Comparison of ENCODE assay signal across 20 cellular contexts in genomic region chr1:8633741-8634493, GRCh38.
"Had no signal": no experiment of that assay in that cellular context is flagged by ENCODE, and none has a peak within 500 bp of the region (broad histone marks: within the 10 kb centered on the region; RNA-seq: fewer than 3 reads in every experiment).

No MANE protein-coding gene starts in this region.

- H3K9me3 Mint-ChIP-seq: activated CD4-positive, alpha-beta memory T cell treated with anti-CD3 and anti-CD28 coated beads for 36 hours; activated T-cell treated with anti-CD3 and anti-CD28 coated beads, Interleukin-2, amount 50 U/mL, for 4 hours; natural killer cell treated with Interleukin-12 subunit alpha and Interleukin-12 subunit beta and Interleukin-15 and Interleukin-18, amount 100 ng/mL, for 72 hours; T-helper 2 cell treated with Interferon-gamma antibody and Interleukin-4, amounts not matched to agents 5 μg/mL and 100 μg/mL, for 36 hours had no signal

- H3K27me3 Mint-ChIP-seq: activated CD4-positive, alpha-beta memory T cell treated with anti-CD3 and anti-CD28 coated beads for 36 hours; activated CD4-positive, alpha-beta T cell treated with anti-CD3 and anti-CD28 coated beads for 36 hours; activated CD8-positive, alpha-beta memory T cell treated with anti-CD3 and anti-CD28 coated beads, Interleukin-2, amount 10 ng/mL, durations not matched to agents 7 days and 5 days; natural killer cell treated with Interleukin-12 subunit alpha and Interleukin-12 subunit beta and Interleukin-15 and Interleukin-18, amount 100 ng/mL, for 72 hours had no signal

- H3K4me3 ChIP-seq: cardiac muscle cell, esophagus muscularis mucosa, prostate gland, testis, upper lobe of right lung had no signal

- H3K27ac ChIP-seq: esophagus muscularis mucosa, prostate gland, testis, upper lobe of right lung had no signal

- H3K4me3 Mint-ChIP-seq: activated CD4-positive, alpha-beta memory T cell treated with anti-CD3 and anti-CD28 coated beads for 36 hours; activated CD4-positive, alpha-beta T cell treated with anti-CD3 and anti-CD28 coated beads for 36 hours; activated CD8-positive, alpha-beta memory T cell treated with anti-CD3 and anti-CD28 coated beads, Interleukin-2, amount 10 ng/mL, durations not matched to agents 7 days and 5 days; activated T-cell treated with anti-CD3 and anti-CD28 coated beads, Interleukin-2, amount 50 U/mL, for 4 hours; natural killer cell treated with Interleukin-12 subunit alpha and Interleukin-12 subunit beta and Interleukin-15 and Interleukin-18, amount 100 ng/mL, for 72 hours; T-helper 2 cell treated with Interferon-gamma antibody and Interleukin-4, amounts not matched to agents 5 μg/mL and 100 μg/mL, for 36 hours had no signal

- H3K27ac Mint-ChIP-seq: activated CD4-positive, alpha-beta memory T cell treated with anti-CD3 and anti-CD28 coated beads for 36 hours; activated CD4-positive, alpha-beta T cell treated with anti-CD3 and anti-CD28 coated beads for 36 hours; activated CD8-positive, alpha-beta memory T cell treated with anti-CD3 and anti-CD28 coated beads, Interleukin-2, amount 10 ng/mL, durations not matched to agents 7 days and 5 days; natural killer cell treated with Interleukin-12 subunit alpha and Interleukin-12 subunit beta and Interleukin-15 and Interleukin-18, amount 100 ng/mL, for 72 hours; T-helper 2 cell treated with Interferon-gamma antibody and Interleukin-4, amounts not matched to agents 5 μg/mL and 100 μg/mL, for 36 hours had no signal

- DNase-seq: activated CD4-positive, alpha-beta memory T cell treated with anti-CD3 and anti-CD28 coated beads for 36 hours; activated CD4-positive, alpha-beta T cell treated with anti-CD3 and anti-CD28 coated beads for 36 hours; activated CD8-positive, alpha-beta memory T cell treated with anti-CD3 and anti-CD28 coated beads, Interleukin-2, amount 10 ng/mL, durations not matched to agents 7 days and 5 days; activated effector memory CD4-positive, alpha-beta T cell treated with Interleukin-2 at 50 U/mL for 16 hours; activated naive CD4-positive, alpha-beta T cell treated with anti-CD3 and anti-CD28 coated beads, Interleukin-2, amount 50 U/mL, for 16 hours; activated T-cell treated with anti-CD3 and anti-CD28 coated beads, Interleukin-2, amount 50 U/mL, for 4 hours; hippocampal formation; mesendoderm; right cardiac atrium; small intestine; stimulated activated CD4-positive, alpha-beta T cell treated with anti-CD3 and anti-CD28 coated beads, Interleukin-4, amount 100 ng/mL, for 4 hours; stimulated activated CD8-positive, alpha-beta memory T cell treated with anti-CD3 and anti-CD28 coated beads, Interleukin-4, amount 100 ng/mL, for 48 hours; stimulated activated naive CD8-positive, alpha-beta T cell treated with anti-CD3 and anti-CD28 coated beads, Interleukin-15, Interleukin-2, amounts not matched to agents 100 U/mL and 50 U/mL, for 24 hours; testis; upper lobe of right lung had no signal

- ATAC-seq: activated CD4-positive, alpha-beta T cell treated with anti-CD3 and anti-CD28 coated beads for 36 hours; activated CD8-positive, alpha-beta memory T cell treated with anti-CD3 and anti-CD28 coated beads, Interleukin-2, amount 10 ng/mL, durations not matched to agents 7 days and 5 days; activated T-cell treated with anti-CD3 and anti-CD28 coated beads, Interleukin-2, amount 50 U/mL, for 4 hours; natural killer cell treated with Interleukin-12 subunit alpha and Interleukin-12 subunit beta and Interleukin-15 and Interleukin-18, amount 100 ng/mL, for 72 hours; right cardiac atrium; stimulated activated naive CD8-positive, alpha-beta T cell treated with anti-CD3 and anti-CD28 coated beads, Interleukin-15, Interleukin-2, amounts not matched to agents 100 U/mL and 50 U/mL, for 24 hours; upper lobe of right lung had no signal

- H3K36me3 Mint-ChIP-seq: activated CD8-positive, alpha-beta memory T cell treated with anti-CD3 and anti-CD28 coated beads, Interleukin-2, amount 10 ng/mL, durations not matched to agents 7 days and 5 days; natural killer cell treated with Interleukin-12 subunit alpha and Interleukin-12 subunit beta and Interleukin-15 and Interleukin-18, amount 100 ng/mL, for 72 hours had no signal
